Comparison of ENCODE assay signal across 8 cellular contexts in the genomic region with DNA sequence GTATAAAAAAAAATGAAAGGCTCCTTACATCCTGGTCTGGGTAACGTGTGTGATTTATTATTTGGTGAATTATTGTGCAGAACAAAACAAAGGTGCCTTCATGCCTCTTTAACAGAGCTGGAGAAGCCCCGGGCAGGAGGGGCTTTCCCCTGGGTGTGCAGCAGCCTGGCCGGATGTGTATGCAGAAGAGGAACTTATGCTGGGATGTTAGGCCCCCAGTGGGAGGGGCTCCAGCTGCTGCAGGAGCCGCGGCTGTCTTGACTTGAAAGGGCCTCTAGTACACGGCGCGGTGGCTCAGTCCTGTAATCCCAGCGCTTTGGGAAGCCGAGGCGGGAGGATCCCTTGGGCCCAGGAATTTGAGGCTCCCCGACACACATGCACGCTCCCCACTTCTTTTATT. TPM values are rescaled to one million over a fixed set of nuclear protein-coding genes. Genes with fewer than 3 reads are reported as not detected.
DNase-seq lines count a peak whose midpoint lies in the region; ATAC-seq and TF ChIP-seq lines count a peak whose summit lies in the region.

No MANE protein-coding gene starts in this region.

- CTCF ChIA-PET in SK-N-SH (lab: Yijun Ruan, JAX) (interaction anchor here (1.2 kb wide), 1 partner anchor 62 kb away, joined by 4 read pairs; no protein-coding TSS in a partner anchor), PC-9 (lab: Charles Lee) (no interaction called here)

- intact Hi-C loops in PC-9 (cut with micrococcal nuclease; ENCODE audit: unreplicated experiment) = no loop called here

- H3F3A ChIP-seq in SK-N-SH (replicated peaks; ENCODE audit: insufficient read depth) (no peaks in the 10 kb centered on the region), PC-9 (ENCODE audit: insufficient read depth, low read depth) (no peaks in the 10 kb centered on the region)

- no peak overlapping the region; a peak in 1 of 4 replicates for H3K27ac ChIP-seq in SK-N-SH (ENCODE audit: low read depth in 2 of 2, low read length in 1 of 2)
- H3K27ac ChIP-seq in PC-9 = no peak overlapping the region

- H3K4me3 Mint-ChIP-seq in neural crest cell = peak overlapping the region; percentile 65
- H3K4me3 Mint-ChIP-seq in HFFc6 = no peak overlapping the region

- H2AFZ ChIP-seq in SK-N-SH (ENCODE audit: low read depth) (no peak overlapping the region), PC-9 (no peak overlapping the region)

- POLR2A ChIA-PET in SK-N-SH (lab: Yijun Ruan, JAX) = no interaction called here
- POLR2A ChIA-PET in PC-9 (lab: Charles Lee; ENCODE audit: unreplicated experiment) = no interaction called here

- peak; percentile 65 for DNase-seq in SK-N-SH
- peak; percentile 64 for DNase-seq in SKM-1 treated with dmso at 0.1 percent for 144 hours (lab: John Stamatoyannopoulos, UW; ENCODE audit: unreplicated experiment)
- DNase-seq in activated naive CD4-positive, alpha-beta T cell treated with anti-CD3 and anti-CD28 coated beads, Interleukin-2, amount 50 U/mL, for 16 hours = peak; percentile 64
- peak; percentile 16 for DNase-seq in neural crest cell (ENCODE audit: low read depth, low spot score)
- no peak for DNase-seq in HFFc6
- DNase-seq in PC-9 = no peak

- H3K4me1 Mint-ChIP-seq in neural crest cell (peaks cover 31% of the 10 kb centered on the region), HFFc6 (ENCODE audit: low read depth) (no peaks in the 10 kb centered on the region)

- H3K79me2 ChIP-seq in SK-N-SH (ENCODE audit: insufficient read depth) (no peaks in the 10 kb centered on the region), PC-9 (ENCODE audit: low read depth) (no peaks in the 10 kb centered on the region)

- H3K4me1 ChIP-seq in SK-N-SH (ENCODE audit: control insufficient read depth in 1 of 2, insufficient read depth in 2 of 2, low read depth in 1 of 2, low read length in 1 of 2) = no peaks in the 10 kb centered on the region; a peak in 1 of 4 replicates
- H3K4me1 ChIP-seq in PC-9 (replicated peaks; ENCODE audit: insufficient read depth) = no peaks in the 10 kb centered on the region

- no TSS peak for BruUV-seq in PC-9 (replicated peaks; lab: Mats Ljungman, UMichigan)

- TF ChIP-seq EP300 in SK-N-SH (IDR thresholded peaks at IDR 0.05; ENCODE audit: borderline replicate concordance in 1 of 2, low read depth in 1 of 2, low read length in 1 of 2) = no peak

- H3K27me3 ChIP-seq in SK-N-SH (ENCODE audit: insufficient read depth) (peaks cover 50% of the 10 kb centered on the region), PC-9 (ENCODE audit: insufficient read depth, low read depth) (0 out of 2 replicates have a peak, but pooled peaks cover 2% of the 10 kb centered on the region)

- H3K4me3 ChIP-seq in SK-N-SH (ENCODE audit: low read depth in 2 of 2, low read length in 1 of 2) (no peak overlapping the region), PC-9 (no peak overlapping the region)

- no peak overlapping the region for H3K9ac ChIP-seq in SK-N-SH

- H3K27me3 Mint-ChIP-seq in neural crest cell (ENCODE audit: low read depth) = no peaks in the 10 kb centered on the region
- no peaks in the 10 kb centered on the region; the same call in none of the 2 replicates for H3K27me3 Mint-ChIP-seq in HFFc6 (ENCODE audit: insufficient read depth)

- H3K27ac Mint-ChIP-seq in neural crest cell (ENCODE audit: unreplicated experiment) (no peak overlapping the region), HFFc6 (no peak overlapping the region)

- 64% methylated on average over 9 of the region's 13 CpGs for WGBS in SK-N-SH (ENCODE audit: low lambda C conversion rate)

- no peak overlapping the region for H3K4me2 ChIP-seq in SK-N-SH
- no peak overlapping the region for H3K4me2 ChIP-seq in PC-9

- TF ChIP-seq CTCF in SK-N-SH (IDR thresholded peaks at IDR 0.05) (no peak), neural crest cell (conservative IDR thresholded peaks at IDR 0.05) (no peak), HFFc6 (IDR thresholded peaks at IDR 0.05) (no peak), PC-9 (conservative IDR thresholded peaks at IDR 0.05) (no peak)

- H3K36me3 ChIP-seq in SK-N-SH (replicated peaks in 1 of 2; ENCODE audit: control insufficient read depth in 1 of 2, insufficient read depth in 2 of 2, low read length in 1 of 2) (no peaks in the 10 kb centered on the region), PC-9 (ENCODE audit: low read depth) (no peaks in the 10 kb centered on the region)

- ATAC-seq in SK-N-SH treated with all-trans-retinoic acid at 6 μM for 48 hours = no peak
- peak; percentile 90 for ATAC-seq in HG03103 (IDR thresholded peaks at IDR 0.05; ENCODE audit: low read depth, unreplicated experiment)

- H3K9me2 ChIP-seq in SK-N-SH (no peaks in the 10 kb centered on the region), PC-9 (ENCODE audit: insufficient read depth) (no peaks in the 10 kb centered on the region)

- H4K20me1 ChIP-seq in SK-N-SH (ENCODE audit: insufficient read depth) (no peaks in the 10 kb centered on the region), PC-9 (ENCODE audit: insufficient read depth) (no peaks in the 10 kb centered on the region)

- H3K9me3 Mint-ChIP-seq in neural crest cell = peaks cover 6% of the 10 kb centered on the region
- H3K9me3 Mint-ChIP-seq in HFFc6 = no peaks in the 10 kb centered on the region

- H3K9me3 ChIP-seq in SK-N-SH = no peaks in the 10 kb centered on the region
- H3K9me3 ChIP-seq in PC-9 (ENCODE audit: insufficient read depth, low read depth) = no peaks in the 10 kb centered on the region

- TF ChIP-seq RAD21 in SK-N-SH (IDR thresholded peaks at IDR 0.05; ENCODE audit: low read length) = no peak

- H3K36me3 Mint-ChIP-seq in neural crest cell (ENCODE audit: low read depth) (peaks cover 6% of the 10 kb centered on the region), HFFc6 (ENCODE audit: low read depth) (no peaks in the 10 kb centered on the region; the same call in 1 of the 2 replicates)

TF ChIP-seq in SK-N-SH, 30 proteins besides CTCF, POLR2A, EP300 and RAD21:
- TF ChIP-seq, protein P1, sequence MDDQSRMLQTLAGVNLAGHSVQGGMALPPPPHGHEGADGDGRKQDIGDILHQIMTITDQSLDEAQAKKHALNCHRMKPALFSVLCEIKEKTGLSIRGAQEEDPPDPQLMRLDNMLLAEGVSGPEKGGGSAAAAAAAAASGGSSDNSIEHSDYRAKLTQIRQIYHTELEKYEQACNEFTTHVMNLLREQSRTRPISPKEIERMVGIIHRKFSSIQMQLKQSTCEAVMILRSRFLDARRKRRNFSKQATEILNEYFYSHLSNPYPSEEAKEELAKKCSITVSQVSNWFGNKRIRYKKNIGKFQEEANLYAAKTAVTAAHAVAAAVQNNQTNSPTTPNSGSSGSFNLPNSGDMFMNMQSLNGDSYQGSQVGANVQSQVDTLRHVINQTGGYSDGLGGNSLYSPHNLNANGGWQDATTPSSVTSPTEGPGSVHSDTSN (IDR thresholded peaks at IDR 0.05) = no peak
- TF ChIP-seq POLR2AphosphoS5 (IDR thresholded peaks at IDR 0.05; ENCODE audit: low read depth, low read length) = no peak
- TF ChIP-seq GABPA (IDR thresholded peaks at IDR 0.05; ENCODE audit: low read depth) = no peak
- no peak for TF ChIP-seq CHD2 (IDR thresholded peaks at IDR 0.05; ENCODE audit: low read length, partially characterized antibody)

TF ChIP-seq in SK-N-SH treated with all-trans-retinoic acid at 6 μM for 48 hours, 23 proteins besides CTCF, POLR2A, EP300 and RAD21 (continues in another document):
- TF ChIP-seq TOX (CRISPR knock-in tag; IDR thresholded peaks at IDR 0.05; ENCODE audit: borderline replicate concordance) (no peak), ESRRG (CRISPR knock-in tag; IDR thresholded peaks at IDR 0.05) (no peak), ZNF8 (CRISPR knock-in tag; IDR thresholded peaks at IDR 0.05) (no peak), TCF4 (CRISPR knock-in tag; IDR thresholded peaks at IDR 0.05; ENCODE audit: borderline replicate concordance) (no peak), OSR1 (CRISPR knock-in tag; IDR thresholded peaks at IDR 0.05) (no peak), RARB (CRISPR knock-in tag; IDR thresholded peaks at IDR 0.05) (no peak), ZNF70 (CRISPR knock-in tag; IDR thresholded peaks at IDR 0.05) (no peak), CSDC2 (CRISPR knock-in tag; IDR thresholded peaks at IDR 0.05) (no peak)
- TF ChIP-seq, protein P2, sequence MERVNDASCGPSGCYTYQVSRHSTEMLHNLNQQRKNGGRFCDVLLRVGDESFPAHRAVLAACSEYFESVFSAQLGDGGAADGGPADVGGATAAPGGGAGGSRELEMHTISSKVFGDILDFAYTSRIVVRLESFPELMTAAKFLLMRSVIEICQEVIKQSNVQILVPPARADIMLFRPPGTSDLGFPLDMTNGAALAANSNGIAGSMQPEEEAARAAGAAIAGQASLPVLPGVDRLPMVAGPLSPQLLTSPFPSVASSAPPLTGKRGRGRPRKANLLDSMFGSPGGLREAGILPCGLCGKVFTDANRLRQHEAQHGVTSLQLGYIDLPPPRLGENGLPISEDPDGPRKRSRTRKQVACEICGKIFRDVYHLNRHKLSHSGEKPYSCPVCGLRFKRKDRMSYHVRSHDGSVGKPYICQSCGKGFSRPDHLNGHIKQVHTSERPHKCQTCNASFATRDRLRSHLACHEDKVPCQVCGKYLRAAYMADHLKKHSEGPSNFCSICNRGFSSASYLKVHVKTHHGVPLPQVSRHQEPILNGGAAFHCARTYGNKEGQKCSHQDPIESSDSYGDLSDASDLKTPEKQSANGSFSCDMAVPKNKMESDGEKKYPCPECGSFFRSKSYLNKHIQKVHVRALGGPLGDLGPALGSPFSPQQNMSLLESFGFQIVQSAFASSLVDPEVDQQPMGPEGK (CRISPR knock-in tag; IDR thresholded peaks at IDR 0.05; ENCODE audit: borderline replicate concordance) = no peak

RNA-seq across cellular contexts. Expression of a gene that starts 16.0 kb away (rescaled TPM):
- polyA plus RNA-seq in SK-N-SH (2012; rRNA removed) = 44.5 and 45.3 TPM in 2 replicates
- 29.3 and 41.5 TPM in 2 replicates for polyA plus RNA-seq in SK-N-SH (2012; cell fraction: cytosol; rRNA removed)
- 24.8 and 34.7 TPM in 2 replicates for polyA plus RNA-seq in SK-N-SH (2012; cell fraction: nucleus; rRNA removed)
- total RNA-seq in neural crest cell (24.4 and 25.3 TPM in 2 replicates), PC-9 (2021) (33.9 and 35.9 TPM in 2 replicates)
- total RNA-seq in HFFc6 (2021; fragmentation: NEBNext Ultra II Directional; extraction: Animal tissue kit (Norgen Biotek cat#: 25700)) = 10 to 100 TPM; 25.7 to 31.9 (median 29.6) TPM

Comparison
In these comparisons a context has a peak if more than half of its experiments do, and no peak if none do; other contexts are left out.
1. DNase-seq: peak in SK-N-SH (single experiment), SKM-1 treated with dmso at 0.1 percent for 144 hours (single experiment), activated naive CD4-positive, alpha-beta T cell treated with anti-CD3 and anti-CD28 coated beads, Interleukin-2, amount 50 U/mL, for 16 hours (single experiment) and neural crest cell (single experiment); none in HFFc6 (single experiment) and PC-9 (0 of 2).